Comparison of ENCODE assay signal across 1 cellular context in the genomic region with DNA sequence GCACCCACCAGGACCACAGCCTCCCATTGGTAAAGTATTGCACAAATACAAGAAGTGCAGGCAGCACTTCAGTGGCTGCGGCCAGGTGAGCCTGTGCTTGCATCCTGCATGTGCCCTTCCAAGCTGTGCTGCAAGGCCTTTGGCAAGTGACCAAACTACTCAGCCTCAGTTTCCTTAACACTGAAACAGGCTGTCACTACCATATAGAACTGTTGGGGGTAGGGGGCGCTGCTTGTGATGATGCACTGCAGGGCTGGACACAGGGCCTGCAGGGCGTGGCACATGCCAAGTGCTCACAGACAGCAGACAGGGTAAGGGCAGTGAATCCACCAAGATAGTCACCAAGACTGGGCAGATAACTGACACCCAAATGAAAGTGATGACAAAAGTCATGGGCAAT.
TF ChIP-seq lines count a peak whose summit lies in the region.

No MANE protein-coding gene starts in this region.

TF ChIP-seq in IMR-90, 13 proteins besides CTCF, POLR2A, EP300 and RAD21 (continued from another document):
- TF ChIP-seq RFX5 (IDR thresholded peaks at IDR 0.05; ENCODE audit: low read depth, low read length), result no peak
- TF ChIP-seq, protein P1, sequence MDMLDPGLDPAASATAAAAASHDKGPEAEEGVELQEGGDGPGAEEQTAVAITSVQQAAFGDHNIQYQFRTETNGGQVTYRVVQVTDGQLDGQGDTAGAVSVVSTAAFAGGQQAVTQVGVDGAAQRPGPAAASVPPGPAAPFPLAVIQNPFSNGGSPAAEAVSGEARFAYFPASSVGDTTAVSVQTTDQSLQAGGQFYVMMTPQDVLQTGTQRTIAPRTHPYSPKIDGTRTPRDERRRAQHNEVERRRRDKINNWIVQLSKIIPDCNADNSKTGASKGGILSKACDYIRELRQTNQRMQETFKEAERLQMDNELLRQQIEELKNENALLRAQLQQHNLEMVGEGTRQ (IDR thresholded peaks at IDR 0.05; ENCODE audit: low read depth, low read length), result no peak
- no peak for TF ChIP-seq BHLHE40 (IDR thresholded peaks at IDR 0.05; ENCODE audit: low read depth, low read length)
- no peak for TF ChIP-seq MAZ (IDR thresholded peaks at IDR 0.05; ENCODE audit: borderline replicate concordance, low read depth, low read length)
- TF ChIP-seq RCOR1 (IDR thresholded peaks at IDR 0.05; ENCODE audit: insufficient replicate concordance, low read length), result no peak
- no peak for TF ChIP-seq MAFK (IDR thresholded peaks at IDR 0.05; ENCODE audit: low read depth, low read length)
- TF ChIP-seq CHD1 (IDR thresholded peaks at IDR 0.05; ENCODE audit: low read depth, low read length), result no peak
- no peak for TF ChIP-seq CEBPB (IDR thresholded peaks at IDR 0.05; ENCODE audit: low read depth, low read length)
- TF ChIP-seq, protein P2, sequence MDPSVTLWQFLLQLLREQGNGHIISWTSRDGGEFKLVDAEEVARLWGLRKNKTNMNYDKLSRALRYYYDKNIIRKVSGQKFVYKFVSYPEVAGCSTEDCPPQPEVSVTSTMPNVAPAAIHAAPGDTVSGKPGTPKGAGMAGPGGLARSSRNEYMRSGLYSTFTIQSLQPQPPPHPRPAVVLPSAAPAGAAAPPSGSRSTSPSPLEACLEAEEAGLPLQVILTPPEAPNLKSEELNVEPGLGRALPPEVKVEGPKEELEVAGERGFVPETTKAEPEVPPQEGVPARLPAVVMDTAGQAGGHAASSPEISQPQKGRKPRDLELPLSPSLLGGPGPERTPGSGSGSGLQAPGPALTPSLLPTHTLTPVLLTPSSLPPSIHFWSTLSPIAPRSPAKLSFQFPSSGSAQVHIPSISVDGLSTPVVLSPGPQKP (IDR thresholded peaks at IDR 0.05; ENCODE audit: borderline replicate concordance, low read depth, low read length), result no peak
- TF ChIP-seq SMC3 (IDR thresholded peaks at IDR 0.05; ENCODE audit: low read depth, low read length), result no peak
- no peak for TF ChIP-seq MXI1 (IDR thresholded peaks at IDR 0.05; ENCODE audit: borderline replicate concordance, low read depth, low read length)
